Comparison of ENCODE assay signal across 31 cellular contexts in genomic region chr2:119170504-119170903, GRCh38. TPM values are rescaled to one million over a fixed set of nuclear protein-coding genes. Genes with fewer than 3 reads are reported as not detected.
DNase-seq lines count a peak whose midpoint lies in the region; ATAC-seq, FAIRE-seq and TF ChIP-seq lines count a peak whose summit lies in the region.
"Had no signal": no experiment of that assay in that cellular context is flagged by ENCODE, and none has a peak within 500 bp of the region (broad histone marks: within the 10 kb centered on the region; RNA-seq: fewer than 3 reads in every experiment).

No MANE protein-coding gene starts in this region.

- H3K27ac ChIP-seq in kidney (ENCODE audit: low read depth in 2 of 2, low read length in 2 of 2), result no peak overlapping the region
- H3K27ac ChIP-seq: BLaER1 had no signal

- no peaks in the 10 kb centered on the region for H3K4me1 Mint-ChIP-seq in stimulated activated naive CD8-positive, alpha-beta T cell treated with anti-CD3 and anti-CD28 coated beads, Interleukin-15, amount 100 ng/mL, for 72 hours
- H3K4me1 Mint-ChIP-seq: CD14-positive monocyte; CD4-positive, alpha-beta memory T cell; CD4-positive, CD25-positive, alpha-beta regulatory T cell; CD8-positive, alpha-beta memory T cell had no signal

- TF ChIP-seq CTCF in kidney (IDR thresholded peaks at IDR 0.05; ENCODE audit: borderline replicate concordance, extremely low read depth, insufficient read depth), result no peak

- no peaks in the 10 kb centered on the region for H3K36me3 ChIP-seq in kidney (ENCODE audit: control insufficient read depth in 1 of 2, insufficient read depth in 2 of 2, low read length in 2 of 2)
- H3K36me3 ChIP-seq: BE2C, BLaER1 had no signal

- H3K27me3 Mint-ChIP-seq in stimulated activated naive CD8-positive, alpha-beta T cell treated with anti-CD3 and anti-CD28 coated beads, Interleukin-15, amount 100 ng/mL, for 72 hours, result peaks cover 10% of the 10 kb centered on the region

- H3K9me3 Mint-ChIP-seq in stimulated activated naive CD8-positive, alpha-beta T cell treated with anti-CD3 and anti-CD28 coated beads, Interleukin-15, amount 100 ng/mL, for 72 hours, result no peaks in the 10 kb centered on the region
- H3K9me3 Mint-ChIP-seq: CD14-positive monocyte; CD4-positive, alpha-beta memory T cell; CD4-positive, CD25-positive, alpha-beta regulatory T cell had no signal

- peak; percentile 21 for ATAC-seq in stimulated activated naive CD8-positive, alpha-beta T cell treated with anti-CD3 and anti-CD28 coated beads, Interleukin-15, amount 100 ng/mL, for 72 hours
- no peak for ATAC-seq in stimulated activated naive CD8-positive, alpha-beta T cell treated with anti-CD3 and anti-CD28 coated beads, Interleukin-15, Interleukin-2, amounts not matched to agents 100 U/mL and 50 U/mL, for 24 hours
- ATAC-seq in HG02623 (IDR thresholded peaks at IDR 0.05; ENCODE audit: unreplicated experiment) (no peak), GM21717 (IDR thresholded peaks at IDR 0.05; ENCODE audit: unreplicated experiment) (no peak)
- ATAC-seq: GM12878 had no signal

- intact Hi-C loops in kidney (cut with DNase I), result no loop called here
- intact Hi-C loops in posterior vena cava (cut with DNase I), result no loop called here

- no peak for FAIRE-seq in kidney (lab: Jason Lieb, UNC)
- FAIRE-seq: A204.1, GM12878, GM12892, GM18507 had no signal

- no peak overlapping the region for H3K4me3 Mint-ChIP-seq in stimulated activated naive CD8-positive, alpha-beta T cell treated with anti-CD3 and anti-CD28 coated beads, Interleukin-15, amount 100 ng/mL, for 72 hours
- H3K4me3 Mint-ChIP-seq: CD14-positive monocyte; CD4-positive, alpha-beta memory T cell; CD4-positive, CD25-positive, alpha-beta regulatory T cell; CD8-positive, alpha-beta memory T cell had no signal

- no peak for DNase-seq in stimulated activated naive CD8-positive, alpha-beta T cell treated with anti-CD3 and anti-CD28 coated beads, Interleukin-15, amount 100 ng/mL, for 72 hours
- DNase-seq in stimulated activated naive CD8-positive, alpha-beta T cell treated with anti-CD3 and anti-CD28 coated beads, Interleukin-15, Interleukin-2, amounts not matched to agents 100 U/mL and 50 U/mL, for 24 hours, result no peak
- DNase-seq in kidney (peak; percentile 64), posterior vena cava (ENCODE audit: low spot score) (peak; percentile 72)
- DNase-seq in activated CD4-positive, alpha-beta T cell treated with anti-CD3 and anti-CD28 coated beads, Interleukin-2, amount 50 U/mL, for 48 hours, result no peak
- DNase-seq: 8988T; ACHN; BE2C; C1 segment of cervical spinal cord; CD4-positive, alpha-beta memory T cell; CD4-positive, CD25-positive, alpha-beta regulatory T cell; CD8-positive, alpha-beta memory T cell; COR-L47; DMS 273 treated with DMSO at 0.1 percent for 48 hours; DMS153; DMS53; DMS79; DND-41; EL; GDM1 had no signal

- no peaks in the 10 kb centered on the region for H3K4me1 ChIP-seq in kidney (ENCODE audit: control insufficient read depth in 1 of 2, insufficient read depth in 1 of 2, low read depth in 1 of 2, low read length in 2 of 2)
- H3K4me1 ChIP-seq: BE2C, BLaER1 had no signal

- no peak overlapping the region for H3K9ac ChIP-seq in kidney (ENCODE audit: low read length in 2 of 2)
- H3K9ac ChIP-seq: BLaER1 had no signal

- H3K9me3 ChIP-seq in kidney (ENCODE audit: control insufficient read depth in 1 of 2, low read length in 2 of 2), result no peaks in the 10 kb centered on the region
- H3K9me3 ChIP-seq: BE2C, BLaER1 had no signal

- no peak overlapping the region for H3K4me3 ChIP-seq in kidney (ENCODE audit: low read length in 2 of 2)
- H3K4me3 ChIP-seq: BLaER1, GM12878 had no signal

- no peak overlapping the region for H3K27ac Mint-ChIP-seq in stimulated activated naive CD8-positive, alpha-beta T cell treated with anti-CD3 and anti-CD28 coated beads, Interleukin-15, amount 100 ng/mL, for 72 hours
- H3K27ac Mint-ChIP-seq: CD14-positive monocyte; CD4-positive, alpha-beta memory T cell; CD4-positive, CD25-positive, alpha-beta regulatory T cell; CD8-positive, alpha-beta memory T cell had no signal

RNA-seq across cellular contexts. Expression of gene C1QL2, which starts 12.0 kb away (rescaled TPM):
- total RNA-seq in kidney, result not detected
- not detected for polyA plus RNA-seq in kidney (ENCODE audit: insufficient read depth, low read depth, low replicate concordance)
- total RNA-seq in posterior vena cava, result not detected
- total RNA-seq: CD4-positive, alpha-beta memory T cell; CD4-positive, CD25-positive, alpha-beta regulatory T cell; CD8-positive, alpha-beta memory T cell; Daoy; G401; GM12878 had no signal
- polyA plus RNA-seq: AG04450; CD14-positive monocyte; CD4-positive, alpha-beta memory T cell; CD4-positive, CD25-positive, alpha-beta regulatory T cell; CD8-positive, alpha-beta memory T cell; GM12878 had no signal

RNA-seq across cellular contexts. Expression of gene STEAP3, which starts 53.1 kb away (rescaled TPM):
- total RNA-seq in kidney (25.4 TPM), posterior vena cava (1 to 10 TPM; 5.7 to 9.3 TPM)
- 6.7 TPM for polyA plus RNA-seq in kidney (ENCODE audit: insufficient read depth, low read depth, low replicate concordance)
- total RNA-seq: CD4-positive, CD25-positive, alpha-beta regulatory T cell had no signal
- polyA plus RNA-seq: CD4-positive, alpha-beta memory T cell; CD4-positive, CD25-positive, alpha-beta regulatory T cell had no signal

Comparison
In these comparisons a context has a peak if more than half of its experiments do, and no peak if none do; other contexts are left out.
1. DNase-seq: peak in kidney (single experiment) and posterior vena cava (single experiment); none in stimulated activated naive CD8-positive, alpha-beta T cell treated with anti-CD3 and anti-CD28 coated beads, Interleukin-15, amount 100 ng/mL, for 72 hours (0 of 2), stimulated activated naive CD8-positive, alpha-beta T cell treated with anti-CD3 and anti-CD28 coated beads, Interleukin-15, Interleukin-2, amounts not matched to agents 100 U/mL and 50 U/mL, for 24 hours (single experiment) and activated CD4-positive, alpha-beta T cell treated with anti-CD3 and anti-CD28 coated beads, Interleukin-2, amount 50 U/mL, for 48 hours (0 of 2).